In genomic region chr1:160541622-160542302, GRCh38 we compare ENCODE assay signal across 15 cellular contexts. TPM values are rescaled to one million over a fixed set of nuclear protein-coding genes. Genes with fewer than 3 reads are reported as not detected.
DNase-seq lines count a peak whose midpoint lies in the region; ATAC-seq and TF ChIP-seq lines count a peak whose summit lies in the region.
"Had no signal": no experiment of that assay in that cellular context is flagged by ENCODE, and none has a peak within 500 bp of the region (broad histone marks: within the 10 kb centered on the region; RNA-seq: fewer than 3 reads in every experiment).

No MANE protein-coding gene starts in this region.

- no peaks in the 10 kb centered on the region for H3K27me3 Mint-ChIP-seq in activated naive CD4-positive, alpha-beta T cell treated with anti-CD3 and anti-CD28 coated beads for 36 hours (ENCODE audit: low read depth)
- H3K27me3 Mint-ChIP-seq in T-cell = no peaks in the 10 kb centered on the region
- no peaks in the 10 kb centered on the region for H3K27me3 Mint-ChIP-seq in stimulated activated memory B cell treated with anti-CD40 and anti-IgM and Interleukin-4, amounts not matched to agents 10 μg/mL and 1 μg/mL and 100 μg/mL, for 72 hours

- no peak for TF ChIP-seq CTCF in fibroblast of pulmonary artery (IDR thresholded peaks at IDR 0.05; ENCODE audit: low read length, missing control alignments)

- no peak for DNase-seq in activated naive CD4-positive, alpha-beta T cell treated with anti-CD3 and anti-CD28 coated beads for 36 hours
- DNase-seq in activated naive CD4-positive, alpha-beta T cell treated with Interleukin-2 at 50 U/mL for 16 hours = no peak
- DNase-seq in T-cell (no peak), fibroblast of pulmonary artery (ENCODE audit: low read depth) (peak; percentile 5), NCI-H1105 treated with DMSO at 0.1 percent for 48 hours (lab: John Stamatoyannopoulos, UW) (no peak)
- no peak for DNase-seq in central memory CD4-positive, alpha-beta T cell
- DNase-seq: amniotic stem cell; effector CD4-positive, alpha-beta T cell; glutamatergic neuron; left ventricle myocardium inferior; NCI-H2107; occipital lobe; SW 1271 had no signal

- POLR2A ChIA-PET in T-cell (lab: Charles Lee) = no interaction called here

- intact Hi-C loops in activated naive CD4-positive, alpha-beta T cell treated with anti-CD3 and anti-CD28 coated beads for 36 hours (cut with micrococcal nuclease) = loop anchor here (2.0 kb wide), 1 partner anchor 35 kb away; no protein-coding TSS in a partner anchor

- no peak overlapping the region for H3K4me3 ChIP-seq in fibroblast of pulmonary artery (replicated peaks; ENCODE audit: low read depth, low read length)
- H3K4me3 ChIP-seq: left ventricle myocardium inferior had no signal

- H3K4me3 Mint-ChIP-seq in activated naive CD4-positive, alpha-beta T cell treated with anti-CD3 and anti-CD28 coated beads for 36 hours = no peak overlapping the region
- no peak overlapping the region for H3K4me3 Mint-ChIP-seq in T-cell
- no peak overlapping the region for H3K4me3 Mint-ChIP-seq in stimulated activated memory B cell treated with anti-CD40 and anti-IgM and Interleukin-4, amounts not matched to agents 10 μg/mL and 1 μg/mL and 100 μg/mL, for 72 hours

- no peak for ATAC-seq in T-cell (replicated peaks in 1 of 4)
- ATAC-seq in stimulated activated memory B cell treated with anti-CD40 and anti-IgM and Interleukin-4, amounts not matched to agents 10 μg/mL and 1 μg/mL and 100 μg/mL, for 72 hours = no peak
- no peak for ATAC-seq in GM18511 (IDR thresholded peaks at IDR 0.05; ENCODE audit: unreplicated experiment)

- peak overlapping the region; percentile 96 for H3K27ac Mint-ChIP-seq in activated naive CD4-positive, alpha-beta T cell treated with anti-CD3 and anti-CD28 coated beads for 36 hours
- peak overlapping the region; percentile 96 to 98 for H3K27ac Mint-ChIP-seq in T-cell
- H3K27ac Mint-ChIP-seq in stimulated activated memory B cell treated with anti-CD40 and anti-IgM and Interleukin-4, amounts not matched to agents 10 μg/mL and 1 μg/mL and 100 μg/mL, for 72 hours = peak overlapping the region; percentile 89

- H3K36me3 Mint-ChIP-seq in activated naive CD4-positive, alpha-beta T cell treated with anti-CD3 and anti-CD28 coated beads for 36 hours (ENCODE audit: low read depth) = peaks cover 4% of the 10 kb centered on the region
- H3K36me3 Mint-ChIP-seq in T-cell = peaks cover 11% of the 10 kb centered on the region
- peaks cover 27% of the 10 kb centered on the region for H3K36me3 Mint-ChIP-seq in stimulated activated memory B cell treated with anti-CD40 and anti-IgM and Interleukin-4, amounts not matched to agents 10 μg/mL and 1 μg/mL and 100 μg/mL, for 72 hours

- no peaks in the 10 kb centered on the region for H3K9me3 Mint-ChIP-seq in activated naive CD4-positive, alpha-beta T cell treated with anti-CD3 and anti-CD28 coated beads for 36 hours
- H3K9me3 Mint-ChIP-seq in T-cell = peaks cover 0 to 2% (median 0%) of the 10 kb centered on the region in 3 donors
- H3K9me3 Mint-ChIP-seq in stimulated activated memory B cell treated with anti-CD40 and anti-IgM and Interleukin-4, amounts not matched to agents 10 μg/mL and 1 μg/mL and 100 μg/mL, for 72 hours = no peaks in the 10 kb centered on the region

- H3K4me1 Mint-ChIP-seq in activated naive CD4-positive, alpha-beta T cell treated with anti-CD3 and anti-CD28 coated beads for 36 hours (ENCODE audit: low read depth) = peaks cover 56% of the 10 kb centered on the region
- peaks cover 61 to 66% (median 64%) of the 10 kb centered on the region in 3 donors for H3K4me1 Mint-ChIP-seq in T-cell
- H3K4me1 Mint-ChIP-seq in stimulated activated memory B cell treated with anti-CD40 and anti-IgM and Interleukin-4, amounts not matched to agents 10 μg/mL and 1 μg/mL and 100 μg/mL, for 72 hours = peaks cover 62% of the 10 kb centered on the region

- CTCF ChIA-PET in activated naive CD4-positive, alpha-beta T cell treated with anti-CD3 and anti-CD28 coated beads for 36 hours (lab: Charles Lee) = interaction anchor here (0.9 to 3.0 kb wide), 8 partner anchors 9 to 99 kb away, joined by 3 to 22 read pairs (median 4); partner anchors contain the start of gene SLAMF6
- CTCF ChIA-PET in T-cell (lab: Charles Lee) = interaction anchor here (0.6 to 2.3 kb wide), 7 partner anchors 13 to 65 kb away, joined by 3 to 11 read pairs (median 6); partner anchors contain the start of genes CD84 (in 1 of the 2) and SLAMF6 (in 1 of the 2)

RNA-seq across cellular contexts. Expression of gene SLAMF6, which starts 18.7 kb away (rescaled TPM):
- 10 to 100 TPM; 55.0 to 55.5 TPM for total RNA-seq in activated naive CD4-positive, alpha-beta T cell treated with anti-CD3 and anti-CD28 coated beads for 36 hours
- 10 to 100 TPM; 39.9 to 53.0 (median 47.3) TPM for total RNA-seq in T-cell
- total RNA-seq: occipital lobe had no signal

RNA-seq across cellular contexts. Expression of gene CD84, which starts 37.5 kb away (rescaled TPM):
- total RNA-seq in activated naive CD4-positive, alpha-beta T cell treated with anti-CD3 and anti-CD28 coated beads for 36 hours = 1 to 10 TPM; 8.6 to 9.2 TPM
- total RNA-seq in T-cell = 10 to 100 TPM; 47.5 to 97.4 (median 51.8) TPM

Comparison
In these comparisons a context has a peak if more than half of its experiments do, and no peak if none do; other contexts are left out.
1. RNA of gene CD84, which starts 37.5 kb away (total RNA-seq): 47.5 to 97.4 TPM in T-cell; 8.6 to 9.2 TPM in activated naive CD4-positive, alpha-beta T cell treated with anti-CD3 and anti-CD28 coated beads for 36 hours; every median in the first group is over 4 times any median in the second.
2. Peak in every context shown above with its lines, with median percentiles within 50 percentile points of each other: H3K27ac Mint-ChIP-seq.